21 cellular contexts compared by ENCODE assay signal in genomic region chr2:176418768-176419167, GRCh38.
DNase-seq lines count a peak whose midpoint lies in the region; ATAC-seq, FAIRE-seq and TF ChIP-seq lines count a peak whose summit lies in the region.
"Had no signal": no experiment of that assay in that cellular context is flagged by ENCODE, and none has a peak within 500 bp of the region (broad histone marks: within the 10 kb centered on the region; RNA-seq: fewer than 3 reads in every experiment).

No MANE protein-coding gene starts in this region.

- no peak overlapping the region for H2BK12ac ChIP-seq in trophoblast cell (ENCODE audit: low read length)

- dilution Hi-C loops in endothelial cell of umbilical vein (cut with MboI; ENCODE audit: extremely low pct_ligation_motif_present, low sequenced_read_pairs) = no loop called here

- no peak overlapping the region for H4K8ac ChIP-seq in trophoblast cell (ENCODE audit: low read depth, low read length)

- H3K36me3 ChIP-seq in GM23248 (ENCODE audit: low read depth) (no peaks in the 10 kb centered on the region), RWPE2 (ENCODE audit: low read depth) (no peaks in the 10 kb centered on the region), endothelial cell of umbilical vein (ENCODE audit: control insufficient read depth in 2 of 2, extremely low read depth in 1 of 2, insufficient read depth in 2 of 2, low read length in 2 of 2) (no peaks in the 10 kb centered on the region), trophoblast cell (ENCODE audit: control insufficient read depth in 1 of 2, insufficient read depth in 2 of 2, low read length in 2 of 2) (no peaks in the 10 kb centered on the region), Karpas-422 (ENCODE audit: insufficient read depth, low read length) (no peaks in the 10 kb centered on the region), lower lobe of right lung (no peaks in the 10 kb centered on the region), adrenal gland (replicated peaks in 1 of 2) (no peaks in the 10 kb centered on the region)
- H3K36me3 ChIP-seq: HAP-1 had no signal

- H3K27me3 ChIP-seq in GM23248 (replicated peaks; ENCODE audit: insufficient read depth) (no peaks in the 10 kb centered on the region), RWPE2 (ENCODE audit: insufficient read depth, poor library complexity, severe bottlenecking) (no peaks in the 10 kb centered on the region), endothelial cell of umbilical vein (ENCODE audit: control insufficient read depth in 2 of 2, insufficient read depth in 2 of 2, low read length in 2 of 2) (no peaks in the 10 kb centered on the region), trophoblast cell (ENCODE audit: insufficient read depth, low read length) (no peaks in the 10 kb centered on the region), Karpas-422 (ENCODE audit: low read length) (no peaks in the 10 kb centered on the region), lower lobe of right lung (ENCODE audit: low read depth) (no peaks in the 10 kb centered on the region), adrenal gland (no peaks in the 10 kb centered on the region)

- H3K9ac ChIP-seq in GM23248 (peak overlapping the region; percentile 62; the same call in 1 of the 2 replicates), endothelial cell of umbilical vein (replicated peaks; ENCODE audit: extremely low read depth, insufficient read depth, low read length) (peak overlapping the region; percentile 32), trophoblast cell (ENCODE audit: low read length) (no peak overlapping the region), Karpas-422 (ENCODE audit: low read length) (no peak overlapping the region)

- BruUV-seq in endothelial cell of umbilical vein (replicated peaks; lab: Mats Ljungman, UMichigan) = no TSS peak

- H4K91ac ChIP-seq in trophoblast cell (ENCODE audit: low read depth, low read length) = no peak overlapping the region

- H3K79me2 ChIP-seq in GM23248 (ENCODE audit: insufficient read depth) (no peaks in the 10 kb centered on the region), endothelial cell of umbilical vein (ENCODE audit: control insufficient read depth, insufficient read depth, low read length) (no peaks in the 10 kb centered on the region), trophoblast cell (ENCODE audit: control insufficient read depth, insufficient read depth, low read length, poor library complexity) (no peaks in the 10 kb centered on the region), Karpas-422 (ENCODE audit: low read length) (no peaks in the 10 kb centered on the region)

- no peak overlapping the region for H2AK5ac ChIP-seq in trophoblast cell (ENCODE audit: low read length)

- no peak overlapping the region for H3K18ac ChIP-seq in trophoblast cell (ENCODE audit: low read length)

- no peak overlapping the region for H3K14ac ChIP-seq in trophoblast cell (ENCODE audit: low read length)

- POLR2A ChIA-PET in endothelial cell of umbilical vein (lab: Charles Lee) = interaction anchor here (1.1 kb wide), 1 partner anchor 100 kb away, joined by 5 read pairs; no protein-coding TSS in a partner anchor

- H2AFZ ChIP-seq in GM23248 (peak overlapping the region; percentile 65), endothelial cell of umbilical vein (ENCODE audit: low read depth, low read length) (peak overlapping the region; percentile 32), trophoblast cell (ENCODE audit: insufficient read depth, low read length, poor library complexity) (no peak overlapping the region), Karpas-422 (ENCODE audit: low read length) (no peak overlapping the region)
- H2AFZ ChIP-seq: PC-9 had no signal

- DNase-seq in GM23248 (peak; percentile 14), RWPE2 (ENCODE audit: low spot score) (no peak), endothelial cell of umbilical vein (ENCODE audit: low read depth, low spot score) (no peak), trophoblast cell (peak; percentile 23 to 78), Karpas-422 (no peak), lower lobe of right lung (no peak), adrenal gland (no peak)
- DNase-seq: ACHN; Calu3; CD4-positive, alpha-beta T cell; DMS53; MV-4-11; NCI-H1417 treated with DMSO at 0.1 percent for 48 hours; NCI-H2029; NCI-H82 had no signal

- no peak overlapping the region for H2BK120ac ChIP-seq in trophoblast cell (ENCODE audit: insufficient read depth, low read length, poor library complexity)

- CTCF ChIA-PET in endothelial cell of umbilical vein (lab: Charles Lee) = interaction anchor here (2.5 kb wide), 1 partner anchor 28 kb away, joined by 14 read pairs; no protein-coding TSS in a partner anchor

- H3K9me3 ChIP-seq in GM23248 (ENCODE audit: low read depth) = no peaks in the 10 kb centered on the region
- H3K9me3 ChIP-seq in RWPE2 (ENCODE audit: severe bottlenecking) = no peaks in the 10 kb centered on the region
- no peaks in the 10 kb centered on the region for H3K9me3 ChIP-seq in endothelial cell of umbilical vein (replicated peaks; ENCODE audit: control insufficient read depth, insufficient read depth, low read length)
- H3K9me3 ChIP-seq in trophoblast cell (ENCODE audit: insufficient read depth, low read depth, low read length) = no peaks in the 10 kb centered on the region
- no peaks in the 10 kb centered on the region for H3K9me3 ChIP-seq in Karpas-422 (ENCODE audit: low read length)
- H3K9me3 ChIP-seq in lower lobe of right lung = no peaks in the 10 kb centered on the region
- H3K9me3 ChIP-seq in adrenal gland (replicated peaks in 1 of 3) = no peaks in the 10 kb centered on the region
- H3K9me3 ChIP-seq: HAP-1 had no signal

- H3F3A ChIP-seq in GM23248 (ENCODE audit: insufficient read depth) = peaks cover 31% of the 10 kb centered on the region

- no peak overlapping the region for H3K4ac ChIP-seq in trophoblast cell (ENCODE audit: low read depth, low read length)

- in situ Hi-C loops in GM23248 (cut with MboI) = no loop called here

- H3K4me1 ChIP-seq in GM23248 (ENCODE audit: insufficient read depth) (peaks cover 34% of the 10 kb centered on the region), RWPE2 (ENCODE audit: insufficient read depth, poor library complexity, severe bottlenecking) (peaks cover 18% of the 10 kb centered on the region), endothelial cell of umbilical vein (ENCODE audit: control insufficient read depth, extremely low read depth, insufficient read depth, low read length) (peaks cover 51% of the 10 kb centered on the region), trophoblast cell (ENCODE audit: control insufficient read depth in 1 of 2, insufficient read depth in 2 of 2, low read length in 2 of 2) (peaks cover 10 to 11% of the 10 kb centered on the region in 2 experiments), Karpas-422 (ENCODE audit: low read length) (peaks cover 9% of the 10 kb centered on the region), lower lobe of right lung (no peaks in the 10 kb centered on the region), adrenal gland (replicated peaks in 1 of 2) (no peaks in the 10 kb centered on the region)
- H3K4me1 ChIP-seq: HAP-1 had no signal

- H4K12ac ChIP-seq in trophoblast cell (ENCODE audit: low read depth, low read length) = no peak overlapping the region

- H3K4me2 ChIP-seq in GM23248 (ENCODE audit: unreplicated experiment) (peak overlapping the region; percentile 61), endothelial cell of umbilical vein (ENCODE audit: insufficient read depth, low read length) (peak overlapping the region; percentile 36), trophoblast cell (ENCODE audit: low read length) (no peak overlapping the region), Karpas-422 (ENCODE audit: low read depth, low read length, poor library complexity, severe bottlenecking) (no peak overlapping the region)
- H3K4me2 ChIP-seq: PC-9 had no signal

- H3K79me1 ChIP-seq in trophoblast cell (ENCODE audit: low read length) = peaks cover 2% of the 10 kb centered on the region

- WGBS in GM23248 (ENCODE audit: low coverage in 1 of 2, low lambda C conversion rate in 2 of 2, missing lambda C conversion rate in 2 of 2), 2 experiments = 64 to 67% methylated on average over 6 of the region's 6 CpGs
- WGBS in trophoblast cell (ENCODE audit: extremely low coverage, insufficient coverage, insufficient read length) = no CpG with 5 or more reads among the region's 6 CpGs
- WGBS in adrenal gland, 4 donors = 85 to 92% (median 88%) methylated on average over 6 of the region's 6 CpGs

- TF ChIP-seq POLR2A in endothelial cell of umbilical vein (IDR thresholded peaks at IDR 0.05; ENCODE audit: low read depth, low read length) (no peak), adrenal gland (IDR thresholded peaks at IDR 0.05) (no peak)

- peak overlapping the region; percentile 93 for H3K27ac ChIP-seq in GM23248
- H3K27ac ChIP-seq in RWPE2 (ENCODE audit: poor library complexity, severe bottlenecking) = peak overlapping the region; percentile 71
- peak overlapping the region; percentile 92 for H3K27ac ChIP-seq in endothelial cell of umbilical vein (ENCODE audit: insufficient read depth, low read depth, low read length)
- H3K27ac ChIP-seq in trophoblast cell (ENCODE audit: low read depth, low read length) = no peak overlapping the region
- H3K27ac ChIP-seq in Karpas-422 (ENCODE audit: low read length) = no peak overlapping the region
- H3K27ac ChIP-seq in lower lobe of right lung = no peak overlapping the region
- no peak overlapping the region for H3K27ac ChIP-seq in adrenal gland
- H3K27ac ChIP-seq: HL-60, PC-9, SK-N-MC had no signal

- FAIRE-seq in endothelial cell of umbilical vein (lab: Jason Lieb, UNC) = no peak
- FAIRE-seq: GM19239 had no signal

- no peak for TF ChIP-seq CTCF in RWPE2 (IDR thresholded peaks at IDR 0.05; ENCODE audit: poor library complexity, severe bottlenecking)
- no peak for TF ChIP-seq CTCF in endothelial cell of umbilical vein (IDR thresholded peaks at IDR 0.05; ENCODE audit: extremely low read depth in 1 of 2, insufficient read depth in 1 of 2, low read depth in 1 of 2, low read length in 2 of 2)
- no peak for TF ChIP-seq CTCF in lower lobe of right lung (IDR thresholded peaks at IDR 0.05)
- no peak for TF ChIP-seq CTCF in adrenal gland (IDR thresholded peaks at IDR 0.05)

- intact Hi-C loops in endothelial cell of umbilical vein (cut with micrococcal nuclease) = loop anchor here (1.0 to 2.0 kb wide), 4 partner anchors 28 to 280 kb away; no protein-coding TSS in a partner anchor
- intact Hi-C loops in lower lobe of right lung (cut with DNase I) = no loop called here
- intact Hi-C loops in adrenal gland (cut with DNase I) = no loop called here

- ATAC-seq in RWPE2 (ENCODE audit: low read depth) (no peak), GM19452 (IDR thresholded peaks at IDR 0.05; ENCODE audit: unreplicated experiment) (no peak), lower lobe of right lung (no peak)

- H2BK5ac ChIP-seq in trophoblast cell (ENCODE audit: low read depth, low read length, poor library complexity) = no peak overlapping the region

- H3K9me1 ChIP-seq in endothelial cell of umbilical vein (replicated peaks; ENCODE audit: control insufficient read depth, extremely low read depth, insufficient read depth, low read length) = no peaks in the 10 kb centered on the region

- no peak overlapping the region for H3K23ac ChIP-seq in trophoblast cell (ENCODE audit: low read length)

- no peaks in the 10 kb centered on the region; the same call in 1 of the 2 replicates for H3K9me2 ChIP-seq in GM23248 (ENCODE audit: insufficient read depth)
- H3K9me2 ChIP-seq in Karpas-422 (replicated peaks; ENCODE audit: insufficient read depth, low read length) = no peaks in the 10 kb centered on the region

- H3K4me3 ChIP-seq in GM23248 = no peak overlapping the region
- no peak overlapping the region for H3K4me3 ChIP-seq in RWPE2 (ENCODE audit: severe bottlenecking)
- H3K4me3 ChIP-seq in endothelial cell of umbilical vein (replicated peaks in 1 of 3; ENCODE audit: insufficient read depth in 1 of 3, low read depth in 1 of 3, low read length in 3 of 3) = no peak overlapping the region
- no peak overlapping the region for H3K4me3 ChIP-seq in trophoblast cell (ENCODE audit: low read depth, low read length)
- no peak overlapping the region for H3K4me3 ChIP-seq in Karpas-422 (ENCODE audit: low read length)
- no peak overlapping the region for H3K4me3 ChIP-seq in lower lobe of right lung
- H3K4me3 ChIP-seq in adrenal gland = no peak overlapping the region
- H3K4me3 ChIP-seq: HAP-1, PC-9, SK-N-MC had no signal

- H4K20me1 ChIP-seq in GM23248 (ENCODE audit: insufficient read depth) = no peaks in the 10 kb centered on the region
- no peaks in the 10 kb centered on the region for H4K20me1 ChIP-seq in endothelial cell of umbilical vein (replicated peaks; ENCODE audit: control insufficient read depth, extremely low read depth, insufficient read depth, low read length)
- no peaks in the 10 kb centered on the region for H4K20me1 ChIP-seq in Karpas-422 (ENCODE audit: insufficient read depth, low read depth, low read length)

Comparison
In these comparisons a context has a peak if more than half of its experiments do, and no peak if none do; other contexts are left out.
1. DNase-seq: peak in GM23248 (single experiment) and trophoblast cell (2 of 2); none in RWPE2 (single experiment), endothelial cell of umbilical vein (single experiment), Karpas-422 (single experiment), lower lobe of right lung (single experiment) and adrenal gland (0 of 7).
2. H2AFZ ChIP-seq: peak in GM23248 (single experiment) and endothelial cell of umbilical vein (single experiment); none in trophoblast cell (single experiment) and Karpas-422 (single experiment).
3. H3K27ac ChIP-seq: peak in GM23248 (single experiment), RWPE2 (single experiment) and endothelial cell of umbilical vein (single experiment); none in trophoblast cell (single experiment), Karpas-422 (single experiment), lower lobe of right lung (single experiment) and adrenal gland (0 of 5).
4. H3K4me2 ChIP-seq: peak in GM23248 (single experiment) and endothelial cell of umbilical vein (single experiment); none in trophoblast cell (single experiment) and Karpas-422 (single experiment).
5. H3K9ac ChIP-seq: peak in GM23248 (single experiment) and endothelial cell of umbilical vein (single experiment); none in trophoblast cell (single experiment) and Karpas-422 (single experiment).